8 cellular contexts compared by ENCODE assay signal in the genomic region with DNA sequence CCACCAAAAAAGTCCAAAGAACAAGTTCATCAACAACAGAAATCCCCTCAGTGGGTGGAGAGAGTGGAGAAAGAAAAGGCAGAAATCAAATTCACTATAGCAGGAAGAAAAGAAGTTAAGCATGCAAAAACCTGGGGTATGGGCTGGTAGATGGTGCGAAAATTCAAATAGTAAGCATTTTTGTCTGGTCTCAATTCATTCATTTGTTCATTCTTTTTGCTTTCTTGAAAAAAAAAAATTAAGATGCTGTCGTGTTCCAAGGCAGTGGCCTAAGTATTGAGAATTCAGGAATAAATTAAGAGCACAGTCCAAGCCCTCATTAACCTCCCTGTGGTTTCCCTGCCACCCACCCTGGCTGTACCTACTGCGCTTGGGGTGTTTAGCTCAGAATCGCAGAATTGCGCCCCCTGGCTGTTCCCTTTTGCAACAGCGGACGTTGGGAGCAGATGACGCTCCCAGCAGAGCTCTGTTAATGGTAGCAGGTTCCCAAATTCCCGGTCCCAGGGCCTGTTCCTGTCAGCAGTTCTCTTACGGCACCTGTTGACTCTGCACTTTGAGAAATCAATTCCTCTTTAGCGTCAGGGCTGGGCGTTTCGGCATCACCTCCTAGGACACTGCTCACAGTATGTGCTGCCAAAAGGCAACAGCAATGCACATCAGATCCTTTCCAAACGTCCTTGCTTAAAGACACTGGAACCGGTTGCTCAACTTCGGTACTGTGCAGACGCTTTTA. TPM values are rescaled to one million over a fixed set of nuclear protein-coding genes. Genes with fewer than 3 reads are reported as not detected.
DNase-seq lines count a peak whose midpoint lies in the region; ATAC-seq and TF ChIP-seq lines count a peak whose summit lies in the region.

No MANE protein-coding gene starts in this region.

- no peaks in the 10 kb centered on the region for H3K36me3 ChIP-seq in Panc1 (ENCODE audit: control insufficient read depth, insufficient read depth, low read length)
- H3K36me3 ChIP-seq in neutrophil, result no peaks in the 10 kb centered on the region

- no peak overlapping the region for H3K27ac ChIP-seq in Panc1 (ENCODE audit: low read length)
- H3K27ac ChIP-seq in neutrophil, result no peak overlapping the region

- peak; percentile 60 for TF ChIP-seq CTCF in GM13977 (IDR thresholded peaks at IDR 0.05; ENCODE audit: extremely low read depth, insufficient read depth, missing control alignments)
- TF ChIP-seq CTCF in Panc1 (IDR thresholded peaks at IDR 0.05), result peak; percentile 86
- peak; percentile 20 for TF ChIP-seq CTCF in neutrophil (IDR thresholded peaks at IDR 0.05)

- H3K9me3 ChIP-seq in Panc1 (ENCODE audit: control insufficient read depth, insufficient read depth, low read depth, low read length) (no peaks in the 10 kb centered on the region), neutrophil (no peaks in the 10 kb centered on the region)

- peaks cover 5% of the 10 kb centered on the region; the same call in 1 of the 2 replicates for H3K27me3 ChIP-seq in Panc1 (ENCODE audit: control insufficient read depth, insufficient read depth, low read length)
- no peaks in the 10 kb centered on the region for H3K27me3 ChIP-seq in neutrophil

- CTCF ChIA-PET in Panc1 (lab: Charles Lee), result interaction anchor here (0.5 to 1.1 kb wide), 5 partner anchors 9 to 243 kb away, joined by 3 to 5 read pairs (median 4); no protein-coding TSS in a partner anchor

- DNase-seq in GM13977 (ENCODE audit: low spot score) (no peak), Panc1 (ENCODE audit: low read depth, low spot score) (peak; percentile 27), NCI-H2171 (lab: John Stamatoyannopoulos, UW) (no peak), NCI-H146 treated with DMSO at 0.1 percent for 48 hours (lab: John Stamatoyannopoulos, UW; ENCODE audit: unreplicated experiment) (no peak)
- DNase-seq in activated naive CD8-positive, alpha-beta T cell treated with anti-CD3 and anti-CD28 coated beads, Interleukin-2, amount 50 U/mL, for 16 hours (ENCODE audit: low read depth, low spot score), result peak; percentile 11

- intact Hi-C loops in Panc1 (cut with micrococcal nuclease; ENCODE audit: unreplicated experiment), result no loop called here

- H3K4me3 ChIP-seq in Panc1 (ENCODE audit: low read depth in 2 of 2, low read length in 2 of 2) (no peak overlapping the region), neutrophil (ENCODE audit: low read depth in 1 of 2, low read length in 1 of 2) (no peak overlapping the region)

- POLR2A ChIA-PET in Panc1 (lab: Charles Lee), result no interaction called here

- ATAC-seq in Panc1, result peak; percentile 72
- no peak for ATAC-seq in HG03159 (IDR thresholded peaks at IDR 0.05; ENCODE audit: unreplicated experiment)
- ATAC-seq in GM19328 (IDR thresholded peaks at IDR 0.05; ENCODE audit: unreplicated experiment), result no peak

- BruUV-seq in Panc1 (replicated peaks; lab: Mats Ljungman, UMichigan), result no TSS peak

- in situ Hi-C loops in GM13977 (cut with MboI; ENCODE audit: low pct_unique_long_range_greater_than_20kb, low sequenced_read_pairs, unreplicated experiment), result no loop called here
- in situ Hi-C loops in Panc1 (cut with HindIII; ENCODE audit: low pct_unique_long_range_greater_than_20kb, low sequenced_read_pairs), result no loop called here

- H3K4me1 ChIP-seq in Panc1 (ENCODE audit: control insufficient read depth, insufficient read depth, low read length), result no peaks in the 10 kb centered on the region
- no peaks in the 10 kb centered on the region for H3K4me1 ChIP-seq in neutrophil (ENCODE audit: control insufficient read depth in 1 of 2, insufficient read depth in 1 of 2, low read depth in 1 of 2, low read length in 1 of 2)

RNA-seq across cellular contexts. Expression of gene SSX2IP, which starts 34.0 kb away (rescaled TPM):
- 81.8 TPM for total RNA-seq in Panc1 (2021; ENCODE audit: unreplicated experiment)
- polyA plus RNA-seq in Panc1 (2012; ENCODE audit: insufficient read length), result 24.5 TPM

Comparison
In these comparisons a context has a peak if more than half of its experiments do, and no peak if none do; other contexts are left out.
1. DNase-seq: peak in Panc1 (single experiment) and activated naive CD8-positive, alpha-beta T cell treated with anti-CD3 and anti-CD28 coated beads, Interleukin-2, amount 50 U/mL, for 16 hours (single experiment); none in GM13977 (single experiment), NCI-H2171 (single experiment) and NCI-H146 treated with DMSO at 0.1 percent for 48 hours (single experiment).
2. CTCF ChIP-seq: peak in every context shown above with its lines; median percentile 86 in Panc1; 60 in GM13977; 20 in neutrophil.